Comparison of ENCODE assay signal across 23 cellular contexts in the genomic region with DNA sequence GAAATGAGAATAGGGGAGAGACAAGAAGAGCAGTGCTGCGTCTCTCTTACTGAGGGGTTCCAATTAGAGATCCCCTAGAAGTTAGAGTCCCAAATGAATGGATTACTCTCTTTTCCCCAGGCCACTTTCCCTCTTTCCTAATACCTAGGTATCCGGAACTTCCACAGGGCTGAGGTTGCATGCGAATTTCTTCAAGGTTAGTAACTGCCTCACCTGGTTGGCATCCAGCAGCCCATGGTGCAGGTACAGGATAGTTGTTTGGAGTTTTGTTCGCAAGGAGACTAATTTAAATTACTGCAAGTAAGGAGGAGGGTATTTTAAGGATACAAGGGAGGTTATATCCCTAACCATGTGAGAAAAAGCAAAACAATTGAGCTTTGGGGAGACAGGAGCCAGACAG.
"Had no signal": no experiment of that assay in that cellular context is flagged by ENCODE, and none has a peak within 500 bp of the region (broad histone marks: within the 10 kb centered on the region; RNA-seq: fewer than 3 reads in every experiment).

No MANE protein-coding gene starts in this region.

- H3K4me2 ChIP-seq: smooth muscle cell had no signal

- H3K9me3 ChIP-seq: gastrocnemius medialis, neutrophil, pancreas, right atrium auricular region, stomach, transverse colon had no signal

- ATAC-seq: activated naive CD8-positive, alpha-beta T cell treated with anti-CD3 and anti-CD28 coated beads, Interleukin-2, amount 50 U/mL, for 24 hours; effector memory CD8-positive, alpha-beta T cell; gastrocnemius medialis; stimulated activated naive B cell treated with anti-CD40 and anti-IgM and Interleukin-4, amounts not matched to agents 10 μg/mL and 1 μg/mL and 100 μg/mL, for 72 hours had no signal

- H3K27ac ChIP-seq: gastrocnemius medialis, neutrophil, pancreas, right atrium auricular region, transverse colon had no signal

- H3K4me3 ChIP-seq: gastrocnemius medialis, pancreas, right atrium auricular region, smooth muscle cell, stomach, transverse colon had no signal

- H3K27me3 ChIP-seq: gastrocnemius medialis, neutrophil, pancreas, right atrium auricular region, stomach, transverse colon had no signal

- DNase-seq: activated CD4-positive, alpha-beta memory T cell treated with anti-CD3 and anti-CD28 coated beads for 36 hours; activated CD4-positive, alpha-beta T cell treated with anti-CD3 and anti-CD28 coated beads, Interleukin-2, amount 10 ng/mL, durations not matched to agents 24 days and 14 days; activated CD4-positive, CD25-positive, alpha-beta regulatory T cell treated with anti-CD3 and anti-CD28 coated beads, Interleukin-2, amount 50 U/mL, for 72 hours; activated CD8-positive, alpha-beta memory T cell treated with anti-CD3 and anti-CD28 coated beads, Interleukin-2, amount 50 U/mL, for 4 hours; activated effector memory CD4-positive, alpha-beta T cell treated with anti-CD3 and anti-CD28 coated beads, Interleukin-2, amount 50 U/mL, for 16 hours; activated naive CD4-positive, alpha-beta T cell treated with anti-CD3 and anti-CD28 coated beads, Interleukin-2, amount 10 ng/mL, durations not matched to agents 7 days and 5 days; activated naive CD8-positive, alpha-beta T cell treated with anti-CD3 and anti-CD28 coated beads, Interleukin-2, amount 50 U/mL, for 24 hours; activated T-cell treated with anti-CD3 and anti-CD28 coated beads, Interleukin-2, amount 50 U/mL, for 1 hour; effector memory CD8-positive, alpha-beta T cell; gastrocnemius medialis; glutamatergic neuron; left ventricle myocardium superior; naive B cell; nephron progenitor cell; pancreas; stimulated activated CD4-positive, alpha-beta T cell treated with anti-CD3 and anti-CD28 coated beads, Interleukin-1b, Interleukin-23, amount 100 ng/mL, for 48 hours; stimulated activated naive B cell treated with anti-CD40 and anti-IgM and Interleukin-4, amounts not matched to agents 10 μg/mL and 1 μg/mL and 100 μg/mL, for 72 hours; stomach; T-helper 9 cell; transverse colon had no signal

- H3K36me3 ChIP-seq: gastrocnemius medialis, neutrophil, pancreas, right atrium auricular region, stomach, transverse colon had no signal
